Comparison of ENCODE assay signal across 14 cellular contexts in genomic region chr22:49616356-49617231, GRCh38.
"Had no signal": no experiment of that assay in that cellular context is flagged by ENCODE, and none has a peak within 500 bp of the region (broad histone marks: within the 10 kb centered on the region; RNA-seq: fewer than 3 reads in every experiment).

No MANE protein-coding gene starts in this region.

- H3K36me3 Mint-ChIP-seq: mesothelial cell of epicardium, neural progenitor cell had no signal

- H3K4me3 Mint-ChIP-seq: activated CD4-positive, alpha-beta T cell treated with anti-CD3 and anti-CD28 coated beads, Interleukin-2, amount 10 ng/mL, durations not matched to agents 7 days and 5 days; mesothelial cell of epicardium; neural progenitor cell; stimulated activated memory B cell treated with anti-CD40 and anti-IgM and Interleukin-4, amounts not matched to agents 10 μg/mL and 1 μg/mL and 100 μg/mL, for 72 hours had no signal

- H3K27ac Mint-ChIP-seq: activated CD4-positive, alpha-beta T cell treated with anti-CD3 and anti-CD28 coated beads, Interleukin-2, amount 10 ng/mL, durations not matched to agents 7 days and 5 days; mesothelial cell of epicardium; neural progenitor cell; stimulated activated memory B cell treated with anti-CD40 and anti-IgM and Interleukin-4, amounts not matched to agents 10 μg/mL and 1 μg/mL and 100 μg/mL, for 72 hours had no signal

- ATAC-seq: pancreas; stimulated activated memory B cell treated with anti-CD40 and anti-IgM and Interleukin-4, amounts not matched to agents 10 μg/mL and 1 μg/mL and 100 μg/mL, for 72 hours had no signal

- DNase-seq: activated CD4-positive, alpha-beta T cell treated with anti-CD3 and anti-CD28 coated beads, Interleukin-2, amount 10 ng/mL, durations not matched to agents 7 days and 5 days; activated CD8-positive, alpha-beta memory T cell treated with anti-CD3 and anti-CD28 coated beads for 24 hours; activated gamma-delta T cell; colonic mucosa; effector CD4-positive, alpha-beta T cell; foreskin melanocyte; retina; SK-N-SH; T-helper 1 cell; trophoblast cell had no signal

- H3K27me3 Mint-ChIP-seq: activated CD4-positive, alpha-beta T cell treated with anti-CD3 and anti-CD28 coated beads, Interleukin-2, amount 10 ng/mL, durations not matched to agents 7 days and 5 days; stimulated activated memory B cell treated with anti-CD40 and anti-IgM and Interleukin-4, amounts not matched to agents 10 μg/mL and 1 μg/mL and 100 μg/mL, for 72 hours had no signal

- H3K4me1 Mint-ChIP-seq: activated CD4-positive, alpha-beta T cell treated with anti-CD3 and anti-CD28 coated beads, Interleukin-2, amount 10 ng/mL, durations not matched to agents 7 days and 5 days; neural progenitor cell had no signal
